3 cellular contexts compared by ENCODE assay signal in the genomic region with DNA sequence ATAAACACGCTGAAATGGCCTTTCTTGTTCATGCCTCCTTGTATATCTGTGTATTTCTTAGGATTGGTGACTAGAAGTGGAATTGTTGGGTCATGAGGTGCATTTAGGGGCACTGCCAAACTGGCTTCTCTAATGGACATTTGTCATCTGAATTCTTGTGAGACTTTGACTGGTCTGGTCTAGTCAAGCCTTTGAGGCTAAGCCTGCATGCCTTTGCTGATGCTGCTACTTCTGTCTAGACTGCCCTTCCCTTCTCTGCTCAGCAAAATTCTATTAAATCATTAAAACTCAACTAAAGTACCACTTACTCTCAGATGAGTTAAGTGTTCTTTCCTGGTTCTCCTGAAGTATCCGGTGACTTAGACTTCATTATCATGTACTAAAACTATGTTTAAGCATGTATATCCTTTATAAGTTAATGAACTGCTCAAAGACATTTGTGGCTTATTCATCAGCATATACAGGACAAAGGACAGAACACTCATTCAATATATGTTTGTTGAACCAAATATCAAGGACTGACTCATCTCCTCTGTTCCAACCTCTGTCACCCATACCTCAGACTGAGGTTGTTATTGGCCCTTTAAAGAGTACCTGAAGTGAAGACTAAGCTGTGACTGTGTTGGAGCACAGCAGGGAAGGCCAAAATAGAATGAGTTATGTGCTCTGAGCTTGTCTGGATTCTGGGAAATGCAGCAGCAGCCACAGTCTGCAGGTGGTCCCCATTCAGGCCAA.
A peak's percentile ranks its signal among the peaks of the same experiment; 100 is the strongest.
TF ChIP-seq lines count a peak whose summit lies in the region.

No MANE protein-coding gene starts in this region.

TF ChIP-seq in SK-N-SH, 30 proteins besides CTCF, POLR2A, EP300 and RAD21:
- TF ChIP-seq NFIC (IDR thresholded peaks at IDR 0.05; ENCODE audit: borderline replicate concordance) (no peak), FOXJ3 (CRISPR knock-in tag; IDR thresholded peaks at IDR 0.05) (no peak), SMC3 (IDR thresholded peaks at IDR 0.05; ENCODE audit: low read depth, low read length) (no peak), MAX (IDR thresholded peaks at IDR 0.05; ENCODE audit: low read depth) (no peak), USF1 (IDR thresholded peaks at IDR 0.05; ENCODE audit: borderline replicate concordance, low read depth) (no peak), PBX3 (IDR thresholded peaks at IDR 0.05) (no peak), RFX5 (IDR thresholded peaks at IDR 0.05; ENCODE audit: low read length) (no peak), EZH2phosphoT487 (IDR thresholded peaks at IDR 0.05; ENCODE audit: borderline replicate concordance, low read depth) (no peak), MXI1 (IDR thresholded peaks at IDR 0.05; ENCODE audit: low read depth, low read length) (no peak), TCF12 (IDR thresholded peaks at IDR 0.05) (no peak), MEF2A (IDR thresholded peaks at IDR 0.05; ENCODE audit: borderline replicate concordance, low read depth) (no peak), SIN3A (IDR thresholded peaks at IDR 0.05; ENCODE audit: borderline replicate concordance, low read depth, low read length) (no peak), YY1 (IDR thresholded peaks at IDR 0.05; ENCODE audit: low read depth) (no peak), JUND (IDR thresholded peaks at IDR 0.05) (no peak), TAF1 (IDR thresholded peaks at IDR 0.05; ENCODE audit: borderline replicate concordance, low read depth, low read length) (no peak), FOXM1 (IDR thresholded peaks at IDR 0.05; ENCODE audit: low read depth) (no peak)
- TF ChIP-seq, protein P1, sequence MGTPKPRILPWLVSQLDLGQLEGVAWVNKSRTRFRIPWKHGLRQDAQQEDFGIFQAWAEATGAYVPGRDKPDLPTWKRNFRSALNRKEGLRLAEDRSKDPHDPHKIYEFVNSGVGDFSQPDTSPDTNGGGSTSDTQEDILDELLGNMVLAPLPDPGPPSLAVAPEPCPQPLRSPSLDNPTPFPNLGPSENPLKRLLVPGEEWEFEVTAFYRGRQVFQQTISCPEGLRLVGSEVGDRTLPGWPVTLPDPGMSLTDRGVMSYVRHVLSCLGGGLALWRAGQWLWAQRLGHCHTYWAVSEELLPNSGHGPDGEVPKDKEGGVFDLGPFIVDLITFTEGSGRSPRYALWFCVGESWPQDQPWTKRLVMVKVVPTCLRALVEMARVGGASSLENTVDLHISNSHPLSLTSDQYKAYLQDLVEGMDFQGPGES (IDR thresholded peaks at IDR 0.05; ENCODE audit: low read depth, low read length): no peak

TF ChIP-seq in SK-N-SH treated with all-trans-retinoic acid at 6 μM for 48 hours, 23 proteins besides CTCF, POLR2A, EP300 and RAD21:
- no peak for TF ChIP-seq ZNF70 (CRISPR knock-in tag; IDR thresholded peaks at IDR 0.05)
- no peak for TF ChIP-seq TCF4 (CRISPR knock-in tag; IDR thresholded peaks at IDR 0.05; ENCODE audit: borderline replicate concordance)
- no peak for TF ChIP-seq SNAI2 (CRISPR knock-in tag; IDR thresholded peaks at IDR 0.05)
- no peak for TF ChIP-seq CSDC2 (CRISPR knock-in tag; IDR thresholded peaks at IDR 0.05)
- TF ChIP-seq TOX (CRISPR knock-in tag; IDR thresholded peaks at IDR 0.05; ENCODE audit: borderline replicate concordance): no peak
- no peak for TF ChIP-seq RARB (CRISPR knock-in tag; IDR thresholded peaks at IDR 0.05)
- no peak for TF ChIP-seq PATZ1 (CRISPR knock-in tag; IDR thresholded peaks at IDR 0.05; ENCODE audit: borderline replicate concordance)
- TF ChIP-seq ARNTL (CRISPR knock-in tag; IDR thresholded peaks at IDR 0.05; ENCODE audit: borderline replicate concordance, low read depth): no peak
- TF ChIP-seq ZC3H10 (CRISPR knock-in tag; IDR thresholded peaks at IDR 0.05): no peak
- no peak for TF ChIP-seq OSR1 (CRISPR knock-in tag; IDR thresholded peaks at IDR 0.05)
- TF ChIP-seq GLIS3 (CRISPR knock-in tag; IDR thresholded peaks at IDR 0.05): no peak
- no peak for TF ChIP-seq ISL1 (CRISPR knock-in tag; IDR thresholded peaks at IDR 0.05)
- no peak for TF ChIP-seq BACH2 (CRISPR knock-in tag; IDR thresholded peaks at IDR 0.05; ENCODE audit: borderline replicate concordance)
- TF ChIP-seq ZFP3 (CRISPR knock-in tag; IDR thresholded peaks at IDR 0.05): no peak

TF ChIP-seq in HEK293, 187 proteins besides CTCF, POLR2A, EP300 and RAD21 (continued from another document):
- TF ChIP-seq GFI1B (tag by site-specific recombination; IDR thresholded peaks at IDR 0.05) (no peak), ZBTB17 (tag by site-specific recombination; IDR thresholded peaks at IDR 0.05) (peak; percentile 71)
